10 cellular contexts compared by ENCODE assay signal in genomic region chr17:38875477-38876080, GRCh38. TPM values are rescaled to one million over a fixed set of nuclear protein-coding genes. Genes with fewer than 3 reads are reported as not detected.
DNase-seq lines count a peak whose midpoint lies in the region; ATAC-seq and TF ChIP-seq lines count a peak whose summit lies in the region.
"Had no signal": no experiment of that assay in that cellular context is flagged by ENCODE, and none has a peak within 500 bp of the region (broad histone marks: within the 10 kb centered on the region; RNA-seq: fewer than 3 reads in every experiment).

No MANE protein-coding gene starts in this region.

- H3K4me3 Mint-ChIP-seq in MCF 10A (ENCODE audit: unreplicated experiment) (no peak overlapping the region), nephron (peak overlapping the region; percentile 22 to 72 (median 62))

- H3K27me3 Mint-ChIP-seq in MCF 10A (ENCODE audit: insufficient read depth, unreplicated experiment) = no peaks in the 10 kb centered on the region
- H3K27me3 Mint-ChIP-seq in nephron (ENCODE audit: low read depth) = peaks cover 3% of the 10 kb centered on the region

- intact Hi-C loops in MCF 10A (cut with micrococcal nuclease) = no loop called here

- CTCF ChIA-PET in AG04449 (lab: Yijun Ruan, JAX) (no interaction called here), MCF 10A (lab: Yijun Ruan, JAX) (no interaction called here)

- WGBS in HUES64 = 73% methylated on average over 5 of the region's 5 CpGs

- POLR2A ChIA-PET in AG04449 (lab: Yijun Ruan, JAX) (interaction anchor here (1.0 kb wide), 1 partner anchor 83 kb away, joined by 3 read pairs; no protein-coding TSS in a partner anchor), MCF 10A (lab: Yijun Ruan, JAX) (no interaction called here)

- H3K4me1 ChIP-seq in HUES64 (ENCODE audit: insufficient read depth, low read length) = peaks cover 76% of the 10 kb centered on the region

- DNase-seq in AG04449 (ENCODE audit: low read depth, low spot score) (no peak), MCF 10A (ENCODE audit: unreplicated experiment) (no peak), NCI-H526 treated with DMSO at 0.1 percent for 48 hours (lab: John Stamatoyannopoulos, UW) (no peak), AG20443 (ENCODE audit: low spot score) (no peak)
- no peak for DNase-seq in activated CD4-positive, CD25-positive, alpha-beta regulatory T cell treated with anti-CD3 and anti-CD28 coated beads, Interleukin-2, amount 50 U/mL, for 72 hours
- DNase-seq: NCI-H1105 treated with DMSO at 0.1 percent for 48 hours had no signal

- peaks cover 17% of the 10 kb centered on the region for H3K36me3 Mint-ChIP-seq in MCF 10A (ENCODE audit: insufficient read depth, unreplicated experiment)
- peaks cover 17% of the 10 kb centered on the region for H3K36me3 Mint-ChIP-seq in nephron (ENCODE audit: low read depth)

- ATAC-seq in HG02840 (IDR thresholded peaks at IDR 0.05; ENCODE audit: low FRiP score, unreplicated experiment) = no peak

- no peaks in the 10 kb centered on the region for H3K9me3 ChIP-seq in HUES64 (ENCODE audit: insufficient read depth, low read depth, low read length)

- no peak for TF ChIP-seq CTCF in AG04449 (IDR thresholded peaks at IDR 0.05; ENCODE audit: insufficient read depth, low read length, missing control alignments)
- TF ChIP-seq CTCF in MCF 10A (IDR thresholded peaks at IDR 0.05; ENCODE audit: unreplicated experiment) = no peak
- no peak for TF ChIP-seq CTCF in nephron (IDR thresholded peaks at IDR 0.05; ENCODE audit: unreplicated experiment in 3 of 3)

- peak overlapping the region; percentile 48; the same call in 1 of the 2 replicates for H3K27ac ChIP-seq in HUES64 (ENCODE audit: low read depth, low read length)

- H3K9me3 Mint-ChIP-seq in MCF 10A (ENCODE audit: unreplicated experiment) = no peaks in the 10 kb centered on the region
- H3K9me3 Mint-ChIP-seq in nephron = no peaks in the 10 kb centered on the region
- H3K9me3 Mint-ChIP-seq: T-helper 1 cell treated with Interleukin-12 subunit alpha and Interleukin-12 subunit beta and Interleukin-4 antibody, amounts not matched to agents 30 μg/mL and 1 μg/mL, for 36 hours had no signal

- H3K27ac Mint-ChIP-seq in MCF 10A (ENCODE audit: low read depth, unreplicated experiment) (peak overlapping the region; percentile 49), nephron (peak overlapping the region; percentile 60 to 94 (median 91))

- H3K9ac ChIP-seq in HUES64 (ENCODE audit: low read depth, low read length) = no peak overlapping the region

- peak overlapping the region; percentile 8; the same call in 1 of the 2 replicates for H3K4me3 ChIP-seq in AG04449 (ENCODE audit: low read depth, low read length)
- no peak overlapping the region for H3K4me3 ChIP-seq in HUES64 (ENCODE audit: low read length)

- H3K4me1 Mint-ChIP-seq in MCF 10A (ENCODE audit: insufficient read depth, unreplicated experiment) = peaks cover 43% of the 10 kb centered on the region
- H3K4me1 Mint-ChIP-seq in nephron = peaks cover 66% of the 10 kb centered on the region

- BruUV-seq in MCF 10A (replicated peaks; lab: Mats Ljungman, UMichigan) = no TSS peak

- peaks cover 17% of the 10 kb centered on the region; the same call in 1 of the 2 replicates for H3K36me3 ChIP-seq in HUES64 (ENCODE audit: insufficient read depth, low read length)

- no peaks in the 10 kb centered on the region for H3K27me3 ChIP-seq in HUES64 (ENCODE audit: insufficient read depth, low read length)

RNA-seq across cellular contexts. Expression of gene LASP1, which starts 5.7 kb away (rescaled TPM):
- 103 TPM for polyA plus RNA-seq in HUES64 (2013, experiment 1 of 2)
- 99.7 TPM for polyA plus RNA-seq in HUES64 (2013, experiment 2 of 2)
- 65.1 and 68.1 TPM in 2 replicates for total RNA-seq in MCF 10A (2022)

RNA-seq across cellular contexts. Expression of gene RPL23, which starts 22.1 kb away (rescaled TPM):
- 1,978 TPM for polyA plus RNA-seq in HUES64 (2013, experiment 1 of 2)
- 2,117 TPM for polyA plus RNA-seq in HUES64 (2013, experiment 2 of 2)
- 1,891 and 2,060 TPM in 2 replicates for total RNA-seq in MCF 10A (2022)

RNA-seq across cellular contexts. Expression of gene CWC25, which starts 50.5 kb away (rescaled TPM):
- polyA plus RNA-seq in HUES64 (2013, experiment 1 of 2) = 11.0 TPM
- polyA plus RNA-seq in HUES64 (2013, experiment 2 of 2) = 9.5 TPM
- total RNA-seq in MCF 10A (2022) = 21.9 and 23.4 TPM in 2 replicates
